Comparison of ENCODE assay signal across 1 cellular context in genomic region chr10:122953827-122954730, GRCh38.
TF ChIP-seq lines count a peak whose summit lies in the region.

Gene C10orf88, minus strand, starts transcription at chr10:122954227. Its CDS starts 49 bp downstream, at chr10:122954178.

TF ChIP-seq in HepG2, 621 proteins besides CTCF, POLR2A, EP300 and RAD21 (continued from another document and continues in another):
- TF ChIP-seq PITX1 (CRISPR knock-in tag; IDR thresholded peaks at IDR 0.05), result peak; percentile 83; the same call in 1 of the 2 replicates
- no peak for TF ChIP-seq PAWR (CRISPR knock-in tag; IDR thresholded peaks at IDR 0.05; ENCODE audit: borderline replicate concordance)
- TF ChIP-seq MAX (IDR thresholded peaks at IDR 0.05), result peak; percentile 100
- TF ChIP-seq SMAD9 (CRISPR knock-in tag; IDR thresholded peaks at IDR 0.05), result 0 out of 2 replicates have a peak, but pooled peaks have one; percentile 37
- TF ChIP-seq ZNF468 (CRISPR knock-in tag; IDR thresholded peaks at IDR 0.05), result no peak; the same call in 1 of the 2 replicates
- TF ChIP-seq ZBTB21 (CRISPR knock-in tag; IDR thresholded peaks at IDR 0.05), result peak; percentile 49; the same call in 1 of the 2 replicates
- TF ChIP-seq REXO4 (CRISPR knock-in tag; IDR thresholded peaks at IDR 0.05; ENCODE audit: borderline replicate concordance), result peak; percentile 48; the same call in 1 of the 2 replicates
- peak; percentile 69 for TF ChIP-seq JUND (CRISPR knock-in tag; IDR thresholded peaks at IDR 0.05)
- no peak for TF ChIP-seq ZNF703 (CRISPR knock-in tag; IDR thresholded peaks at IDR 0.05; ENCODE audit: borderline replicate concordance)
- TF ChIP-seq BORCS8-MEF2B (CRISPR knock-in tag; IDR thresholded peaks at IDR 0.05), result peak; percentile 97
- TF ChIP-seq ZNF646 (CRISPR knock-in tag; IDR thresholded peaks at IDR 0.05), result no peak
- no peak; the same call in 1 of the 2 replicates for TF ChIP-seq SNAPC5 (CRISPR knock-in tag; IDR thresholded peaks at IDR 0.05; ENCODE audit: borderline replicate concordance)
- peak; percentile 97 for TF ChIP-seq GABPA (IDR thresholded peaks at IDR 0.05; ENCODE audit: low read depth, low read length)
- TF ChIP-seq GABPA (CRISPR knock-in tag; IDR thresholded peaks at IDR 0.05; ENCODE audit: low read depth), result peak; percentile 99
- TF ChIP-seq REL (CRISPR knock-in tag; conservative IDR thresholded peaks at IDR 0.05), result no peak
- 0 out of 2 replicates have a peak, but pooled peaks have one; percentile 70 for TF ChIP-seq ZBTB46 (CRISPR knock-in tag; IDR thresholded peaks at IDR 0.05; ENCODE audit: borderline replicate concordance)
- 0 out of 2 replicates have a peak, but pooled peaks have one; percentile 28 for TF ChIP-seq ZKSCAN5 (CRISPR knock-in tag; IDR thresholded peaks at IDR 0.05)
- no peak for TF ChIP-seq MAFG (CRISPR knock-in tag; IDR thresholded peaks at IDR 0.05)
- TF ChIP-seq ZSCAN5A (CRISPR knock-in tag; IDR thresholded peaks at IDR 0.05; ENCODE audit: borderline replicate concordance), result peak; percentile 94
- TF ChIP-seq ADNP (CRISPR knock-in tag; IDR thresholded peaks at IDR 0.05), result no peak
- 0 out of 4 replicates have a peak, but pooled peaks of 1 of the 2 experiments have one; percentile 50 for TF ChIP-seq ATF4 (CRISPR knock-in tag; IDR thresholded peaks at IDR 0.05)
- TF ChIP-seq CHD4 (IDR thresholded peaks at IDR 0.05; ENCODE audit: borderline replicate concordance, low read length), result no peak
- TF ChIP-seq ARID3A (IDR thresholded peaks at IDR 0.05; ENCODE audit: low read depth, low read length), result peak; percentile 43; the same call in 1 of the 2 replicates
- TF ChIP-seq KDM2A (CRISPR knock-in tag; IDR thresholded peaks at IDR 0.05; ENCODE audit: borderline replicate concordance, low read depth), result peak; percentile 97
- TF ChIP-seq ZIK1 (CRISPR knock-in tag; IDR thresholded peaks at IDR 0.05; ENCODE audit: borderline replicate concordance, low read depth), result peak; percentile 98
- TF ChIP-seq ATAD3A (CRISPR knock-in tag; IDR thresholded peaks at IDR 0.05), result no peak
- no peak for TF ChIP-seq RFX3 (CRISPR knock-in tag; IDR thresholded peaks at IDR 0.05)
- TF ChIP-seq DMAP1 (CRISPR knock-in tag; IDR thresholded peaks at IDR 0.05), result peak; percentile 95
- peak; percentile 96 for TF ChIP-seq ZNF124 (CRISPR knock-in tag; IDR thresholded peaks at IDR 0.05)
- TF ChIP-seq GTF3A (CRISPR knock-in tag; conservative IDR thresholded peaks at IDR 0.05), result peak; percentile 98
- no peak for TF ChIP-seq ZNF333 (CRISPR knock-in tag; IDR thresholded peaks at IDR 0.05; ENCODE audit: borderline replicate concordance)
- no peak for TF ChIP-seq DMTF1 (CRISPR knock-in tag; IDR thresholded peaks at IDR 0.05)
- TF ChIP-seq GTF2F1 (IDR thresholded peaks at IDR 0.05; ENCODE audit: low read length), result 0 out of 2 replicates have a peak, but pooled peaks have one; percentile 4
- TF ChIP-seq TCF12 (IDR thresholded peaks at IDR 0.05), result no peak
- TF ChIP-seq TCF12 (CRISPR knock-in tag; IDR thresholded peaks at IDR 0.05), result peak; percentile 78; the same call in 1 of the 2 replicates
- peak; percentile 72; the same call in 1 of the 2 replicates for TF ChIP-seq ZNF263 (CRISPR knock-in tag; IDR thresholded peaks at IDR 0.05)
- peak; percentile 77 for TF ChIP-seq YY1 (IDR thresholded peaks at IDR 0.05; ENCODE audit: insufficient read depth, insufficient replicate concordance, low read depth, low read length)
- peak; percentile 91 for TF ChIP-seq ZNF33B (CRISPR knock-in tag; IDR thresholded peaks at IDR 0.05)
- 0 out of 2 replicates have a peak, but pooled peaks have one; percentile 34 for TF ChIP-seq ZFP90 (CRISPR knock-in tag; IDR thresholded peaks at IDR 0.05; ENCODE audit: borderline replicate concordance)
- TF ChIP-seq ZSCAN20 (CRISPR knock-in tag; IDR thresholded peaks at IDR 0.05; ENCODE audit: borderline replicate concordance), result no peak
- TF ChIP-seq NFE2 (CRISPR knock-in tag; IDR thresholded peaks at IDR 0.05), result peak; percentile 11
- TF ChIP-seq DR1 (CRISPR knock-in tag; IDR thresholded peaks at IDR 0.05), result peak; percentile 68
- peak; percentile 91 for TF ChIP-seq YEATS4 (CRISPR knock-in tag; IDR thresholded peaks at IDR 0.05; ENCODE audit: borderline replicate concordance)
- TF ChIP-seq CHD2 (IDR thresholded peaks at IDR 0.05; ENCODE audit: low read depth, low read length), result 0 out of 2 replicates have a peak, but pooled peaks have one; percentile 10
- peak; percentile 77 for TF ChIP-seq IRF9 (CRISPR knock-in tag; IDR thresholded peaks at IDR 0.05; ENCODE audit: borderline replicate concordance)
- TF ChIP-seq JDP2 (CRISPR knock-in tag; IDR thresholded peaks at IDR 0.05; ENCODE audit: borderline replicate concordance), result no peak; the same call in 1 of the 2 replicates
- no peak for TF ChIP-seq TCF7L2 (IDR thresholded peaks at IDR 0.05; ENCODE audit: low read depth, low read length)
- peak; percentile 70 for TF ChIP-seq SOX5 (CRISPR knock-in tag; IDR thresholded peaks at IDR 0.05; ENCODE audit: borderline replicate concordance)
